ENCODE assay signal across 1 cellular context in genomic region chr10:3395041-3395440, GRCh38.
TF ChIP-seq lines count a peak whose summit lies in the region.

No MANE protein-coding gene starts in this region.

TF ChIP-seq in SK-N-SH treated with all-trans-retinoic acid at 6 μM for 48 hours, 23 proteins besides CTCF, POLR2A, EP300 and RAD21 (continued from another document):
- TF ChIP-seq TSHZ2 (CRISPR knock-in tag; IDR thresholded peaks at IDR 0.05) = no peak
- TF ChIP-seq ZFP3 (CRISPR knock-in tag; IDR thresholded peaks at IDR 0.05) = no peak
- no peak for TF ChIP-seq CSRNP3 (CRISPR knock-in tag; IDR thresholded peaks at IDR 0.05)
- TF ChIP-seq TOX (CRISPR knock-in tag; IDR thresholded peaks at IDR 0.05; ENCODE audit: borderline replicate concordance) = no peak
- no peak for TF ChIP-seq ZFP30 (CRISPR knock-in tag; IDR thresholded peaks at IDR 0.05)
- TF ChIP-seq RARB (CRISPR knock-in tag; IDR thresholded peaks at IDR 0.05) = no peak
